In genomic region chr3:157100997-157101396, GRCh38 we compare ENCODE assay signal across 19 cellular contexts.
"Had no signal": no experiment of that assay in that cellular context is flagged by ENCODE, and none has a peak within 500 bp of the region (broad histone marks: within the 10 kb centered on the region; RNA-seq: fewer than 3 reads in every experiment).

No MANE protein-coding gene starts in this region.

- H3K27ac Mint-ChIP-seq: activated naive CD8-positive, alpha-beta T cell treated with anti-CD3 and anti-CD28 coated beads, Interleukin-2, amount 50 U/mL, for 24 hours; activated T-helper 1 cell treated with anti-CD3 and anti-CD28 coated beads, Interleukin-12 subunit alpha, Interleukin-12 subunit beta, Interleukin-2, Interleukin-4 antibody, amounts not matched to agents 30 ng/mL and 10 ng/mL and 1 ng/mL, durations not matched to agents 14 hours and 24 hours and 36 hours; endodermal cell; stimulated activated naive CD8-positive, alpha-beta T cell treated with anti-CD3 and anti-CD28 coated beads, Interleukin-15, Interleukin-2, amounts not matched to agents 100 ng/mL and 50 ng/mL, for 24 hours; type B pancreatic cell had no signal

- H3K9me3 Mint-ChIP-seq: activated naive CD8-positive, alpha-beta T cell treated with anti-CD3 and anti-CD28 coated beads, Interleukin-2, amount 50 U/mL, for 24 hours; activated T-helper 1 cell treated with anti-CD3 and anti-CD28 coated beads, Interleukin-12 subunit alpha, Interleukin-12 subunit beta, Interleukin-2, Interleukin-4 antibody, amounts not matched to agents 30 ng/mL and 10 ng/mL and 1 ng/mL, durations not matched to agents 14 hours and 24 hours and 36 hours; endodermal cell; naive thymus-derived CD8-positive, alpha-beta T cell; stimulated activated naive CD8-positive, alpha-beta T cell treated with anti-CD3 and anti-CD28 coated beads, Interleukin-15, Interleukin-2, amounts not matched to agents 100 ng/mL and 50 ng/mL, for 24 hours; type B pancreatic cell had no signal

- H3K27me3 ChIP-seq: dorsolateral prefrontal cortex, gastroesophageal sphincter had no signal

- H3K36me3 Mint-ChIP-seq: type B pancreatic cell had no signal

- H3K9me3 ChIP-seq: gastroesophageal sphincter, neutrophil had no signal

- H3K4me3 ChIP-seq: dorsolateral prefrontal cortex, gastroesophageal sphincter, skin epidermis had no signal

- H3K36me3 ChIP-seq: gastroesophageal sphincter, neutrophil had no signal

- H3K4me1 ChIP-seq: parathyroid adenoma had no signal

- DNase-seq: activated CD4-positive, alpha-beta T cell treated with anti-CD3 and anti-CD28 coated beads, Interleukin-2, amount 50 U/mL, for 1 hour; activated naive CD4-positive, alpha-beta T cell; activated naive CD8-positive, alpha-beta T cell treated with anti-CD3 and anti-CD28 coated beads, Interleukin-2, amount 50 U/mL, for 24 hours; dorsolateral prefrontal cortex; endodermal cell; erythroblast; islet precursor cell; naive thymus-derived CD8-positive, alpha-beta T cell; retina; T-helper 9 cell had no signal

- H3K27ac ChIP-seq: dorsolateral prefrontal cortex, neutrophil, parathyroid adenoma had no signal

- ATAC-seq: activated CD4-positive, CD25-positive, alpha-beta regulatory T cell treated with anti-CD3 and anti-CD28 coated beads, Interleukin-2, amount 50 U/mL, for 24 hours; activated naive CD8-positive, alpha-beta T cell treated with anti-CD3 and anti-CD28 coated beads, Interleukin-2, amount 50 U/mL, for 24 hours; gastroesophageal sphincter; left lobe of liver; naive thymus-derived CD8-positive, alpha-beta T cell had no signal

- H3K27me3 Mint-ChIP-seq: activated naive CD8-positive, alpha-beta T cell treated with anti-CD3 and anti-CD28 coated beads, Interleukin-2, amount 50 U/mL, for 24 hours; type B pancreatic cell had no signal

- H3K4me3 Mint-ChIP-seq: activated naive CD8-positive, alpha-beta T cell treated with anti-CD3 and anti-CD28 coated beads, Interleukin-2, amount 50 U/mL, for 24 hours; activated T-helper 1 cell treated with anti-CD3 and anti-CD28 coated beads, Interleukin-12 subunit alpha, Interleukin-12 subunit beta, Interleukin-2, Interleukin-4 antibody, amounts not matched to agents 30 ng/mL and 10 ng/mL and 1 ng/mL, durations not matched to agents 14 hours and 24 hours and 36 hours; endodermal cell; naive thymus-derived CD8-positive, alpha-beta T cell; stimulated activated naive CD8-positive, alpha-beta T cell treated with anti-CD3 and anti-CD28 coated beads, Interleukin-15, Interleukin-2, amounts not matched to agents 100 ng/mL and 50 ng/mL, for 24 hours; type B pancreatic cell had no signal
